ENCODE assay signal across 18 cellular contexts in genomic region chr9:125150349-125151245, GRCh38. TPM values are rescaled to one million over a fixed set of nuclear protein-coding genes. Genes with fewer than 3 reads are reported as not detected.
DNase-seq lines count a peak whose midpoint lies in the region; ATAC-seq, FAIRE-seq and TF ChIP-seq lines count a peak whose summit lies in the region.
"Had no signal": no experiment of that assay in that cellular context is flagged by ENCODE, and none has a peak within 500 bp of the region (broad histone marks: within the 10 kb centered on the region; RNA-seq: fewer than 3 reads in every experiment).

No MANE protein-coding gene starts in this region.

- CTCF ChIA-PET in HepG2 (lab: Yijun Ruan, JAX; ENCODE audit: low intra/inter-chr PET ratio, low total read pairs), result no interaction called here

- FAIRE-seq in bronchial epithelial cell (lab: Jason Lieb, UNC) (peak; percentile 82), HepG2 (lab: Jason Lieb, UNC) (no peak)
- FAIRE-seq: A549, G401.6, RCC 7860 had no signal

- in situ Hi-C loops in HepG2 (cut with HindIII; ENCODE audit: extremely low pct_ligation_motif_present, low pct_unique_long_range_greater_than_20kb), result no loop called here

- WGBS in HepG2 (ENCODE audit: low lambda C conversion rate), result 89% methylated on average over 12 of the region's 12 CpGs
- WGBS in smooth muscle cell (ENCODE audit: low lambda C conversion rate), result 80% methylated on average over 12 of the region's 12 CpGs

- peaks cover 0 to 4% of the 10 kb centered on the region in 2 donors for H3K4me1 ChIP-seq in right atrium auricular region
- H3K4me1 ChIP-seq in HepG2 (ENCODE audit: insufficient read depth, low read length), result peaks cover 15% of the 10 kb centered on the region
- H3K4me1 ChIP-seq in smooth muscle cell (ENCODE audit: low read depth), result no peaks in the 10 kb centered on the region

- H3K27me3 ChIP-seq in right atrium auricular region (no peaks in the 10 kb centered on the region), bronchial epithelial cell (ENCODE audit: control insufficient read depth, insufficient read depth, low read length) (no peaks in the 10 kb centered on the region), HepG2 (ENCODE audit: control insufficient read depth in 1 of 2, insufficient read depth in 2 of 2, low read length in 2 of 2) (no peaks in the 10 kb centered on the region), smooth muscle cell (ENCODE audit: low read depth) (no peaks in the 10 kb centered on the region)
- H3K27me3 ChIP-seq: BLaER1 treated with 17β-estradiol and CSF1 and Interleukin-3, amounts not matched to agents 10 nM and 100 nM had no signal

- no TSS peak for BruUV-seq in HepG2 (replicated peaks; lab: Mats Ljungman, UMichigan)

- POLR2A ChIA-PET in HepG2 (lab: Yijun Ruan, JAX), result interaction anchor here (0.6 to 1.2 kb wide), 2 partner anchors 7 to 91 kb away, joined by 3 to 4 read pairs; partner anchors contain the start of genes HSPA5 and SCAI

- TF ChIP-seq RAD21 in HepG2 (CRISPR knock-in tag; IDR thresholded peaks at IDR 0.05), result no peak

- H3K9ac ChIP-seq in HepG2 (ENCODE audit: insufficient read depth, low read depth, low read length) (no peak overlapping the region), smooth muscle cell (ENCODE audit: low read depth) (no peak overlapping the region)
- H3K9ac ChIP-seq: BLaER1 treated with 17β-estradiol and CSF1 and Interleukin-3, amounts not matched to agents 10 nM and 100 nM had no signal

- no peak for TF ChIP-seq CTCF in right atrium auricular region (IDR thresholded peaks at IDR 0.05)
- TF ChIP-seq CTCF in bronchial epithelial cell (IDR thresholded peaks at IDR 0.05; ENCODE audit: insufficient read depth, low read length, severe bottlenecking), result no peak
- TF ChIP-seq CTCF in HepG2 (CRISPR knock-in tag; IDR thresholded peaks at IDR 0.05), result no peak
- no peak for TF ChIP-seq CTCF in smooth muscle cell (IDR thresholded peaks at IDR 0.05; ENCODE audit: borderline replicate concordance, insufficient read depth, poor library complexity, severe bottlenecking)

- H2AFZ ChIP-seq in HepG2 (ENCODE audit: low read length) (no peak overlapping the region), smooth muscle cell (ENCODE audit: low read depth) (no peak overlapping the region)
- H2AFZ ChIP-seq: GM23338 had no signal

- H3K79me2 ChIP-seq in HepG2 (ENCODE audit: insufficient read depth, low read length) (no peaks in the 10 kb centered on the region), smooth muscle cell (ENCODE audit: low read depth) (no peaks in the 10 kb centered on the region)

- peak; percentile 18 for DNase-seq in right atrium auricular region (ENCODE audit: low spot score)
- DNase-seq in cardiac septum (ENCODE audit: low spot score), result no peak
- DNase-seq in bronchial epithelial cell (ENCODE audit: low read depth), result no peak
- DNase-seq in HepG2 (ENCODE audit: low spot score), result no peak
- no peak for DNase-seq in UCSD-AML1 (lab: John Stamatoyannopoulos, UW; ENCODE audit: unreplicated experiment)
- no peak for DNase-seq in smooth muscle cell (lab: John Stamatoyannopoulos, UW; ENCODE audit: unreplicated experiment)
- DNase-seq: DND-41, NCI-H1048, NCI-H1436 treated with DMSO at 0.1 percent for 48 hours, NCI-H2081 treated with DMSO at 0.1 percent for 48 hours, NCI-H524 treated with DMSO at 0.1 percent for 48 hours, SHP77 treated with DMSO at 0.1 percent for 48 hours had no signal

- no peak for TF ChIP-seq EP300 in HepG2 (IDR thresholded peaks at IDR 0.05; ENCODE audit: low read depth in 2 of 2, low read length in 2 of 2)
- TF ChIP-seq EP300 in HepG2 (CRISPR knock-in tag; IDR thresholded peaks at IDR 0.05; ENCODE audit: borderline replicate concordance), result no peak

- H3K36me3 ChIP-seq in right atrium auricular region (peaks cover 44% of the 10 kb centered on the region), bronchial epithelial cell (ENCODE audit: control insufficient read depth, insufficient read depth, low read length) (peaks cover 9% of the 10 kb centered on the region), HepG2 (replicated peaks in 1 of 2; ENCODE audit: control insufficient read depth in 1 of 2, insufficient read depth in 2 of 2, low read length in 2 of 2) (peaks cover 7 to 53% of the 10 kb centered on the region in 2 experiments; a peak in 4 of 5 replicates), smooth muscle cell (ENCODE audit: low read depth) (peaks cover 11% of the 10 kb centered on the region)

- intact Hi-C loops in cardiac septum (cut with DNase I), result no loop called here
- intact Hi-C loops in HepG2 (cut with micrococcal nuclease; ENCODE audit: unreplicated experiment), result no loop called here

- no peaks in the 10 kb centered on the region for H3F3A ChIP-seq in smooth muscle cell (ENCODE audit: low read depth)

- H4K20me1 ChIP-seq in HepG2 (ENCODE audit: insufficient read depth, low read length) (no peaks in the 10 kb centered on the region), smooth muscle cell (ENCODE audit: low read depth) (no peaks in the 10 kb centered on the region)

- TF ChIP-seq POLR2A in HepG2 (IDR thresholded peaks at IDR 0.05; ENCODE audit: insufficient read depth in 1 of 2, low read depth in 2 of 2, low read length in 2 of 2), result no peak

- ATAC-seq in HepG2, result no peak; the same call in 2 of the 3 replicates
- ATAC-seq in HG03196 (IDR thresholded peaks at IDR 0.05; ENCODE audit: unreplicated experiment), result no peak
- ATAC-seq: A549 had no signal

- no peaks in the 10 kb centered on the region for H3K9me3 ChIP-seq in right atrium auricular region
- H3K9me3 ChIP-seq in HepG2 (ENCODE audit: low read length), result no peaks in the 10 kb centered on the region
- H3K9me3 ChIP-seq in smooth muscle cell (replicated peaks; ENCODE audit: low read depth), result no peaks in the 10 kb centered on the region
- H3K9me3 ChIP-seq: A549; BLaER1 treated with 17β-estradiol and CSF1 and Interleukin-3, amounts not matched to agents 10 nM and 100 nM had no signal

- H3K27ac ChIP-seq in right atrium auricular region (no peak overlapping the region), HepG2 (ENCODE audit: extremely low read length, insufficient read depth, low read length) (no peak overlapping the region), smooth muscle cell (ENCODE audit: low read depth) (no peak overlapping the region)
- H3K27ac ChIP-seq: A549; BLaER1 treated with 17β-estradiol and CSF1 and Interleukin-3, amounts not matched to agents 10 nM and 100 nM had no signal

- H3K4me2 ChIP-seq in HepG2 (ENCODE audit: low read depth, low read length) (no peak overlapping the region), smooth muscle cell (no peak overlapping the region)
- H3K4me2 ChIP-seq: A549; BLaER1 treated with 17β-estradiol and CSF1 and Interleukin-3, amounts not matched to agents 10 nM and 100 nM; GM23338 had no signal

- H3K4me3 ChIP-seq in right atrium auricular region, result no peak overlapping the region
- H3K4me3 ChIP-seq in bronchial epithelial cell (ENCODE audit: low read depth, low read length), result no peak overlapping the region
- no peak overlapping the region for H3K4me3 ChIP-seq in HepG2 (replicated peaks in 1 of 3; ENCODE audit: insufficient read depth in 1 of 3, low read depth in 2 of 3, low read length in 3 of 3)
- no peak overlapping the region for H3K4me3 ChIP-seq in smooth muscle cell
- H3K4me3 ChIP-seq: A549; BLaER1 treated with 17β-estradiol and CSF1 and Interleukin-3, amounts not matched to agents 10 nM and 100 nM; GM23338 had no signal

RNA-seq across cellular contexts. Expression of gene SCAI, which starts 7.3 kb away (rescaled TPM):
- 1 to 10 TPM; 4.0 to 5.3 TPM for total RNA-seq in right atrium auricular region
- total RNA-seq in cardiac septum, result 4.8 TPM
- 4.7 and 7.1 TPM in 2 replicates for total RNA-seq in bronchial epithelial cell
- total RNA-seq in HepG2 (2016; rRNA removed; fragmentation: Illumina TruSeq; extraction: Trizol), result 8.4 and 10.3 TPM in 2 replicates
- 6.0 and 8.4 TPM in 2 replicates for total RNA-seq in HepG2 (2016; cell fraction: cytosol; rRNA removed; fragmentation: Illumina TruSeq; extraction: Trizol; ENCODE audit: low read depth)
- 8.4 and 11.2 TPM in 2 replicates for total RNA-seq in HepG2 (2016; cell fraction: insoluble cytoplasmic fraction; rRNA removed; fragmentation: Illumina TruSeq; extraction: Trizol)
- total RNA-seq in HepG2 (2016; cell fraction: membrane; rRNA removed; fragmentation: Illumina TruSeq; extraction: Trizol), result 4.3 and 6.5 TPM in 2 replicates
- 16.6 and 21.4 TPM in 2 replicates for total RNA-seq in HepG2 (2016; cell fraction: nucleus; rRNA removed; fragmentation: Illumina TruSeq; extraction: Trizol)
- polyA plus RNA-seq in HepG2 (2011; rRNA removed), result 3.7 and 4.4 TPM in 2 replicates
- polyA plus RNA-seq in HepG2 (2011; cell fraction: cytosol; rRNA removed), result 1.3 and 2.6 TPM in 2 replicates
- 4.0 and 8.1 TPM in 2 replicates for polyA plus RNA-seq in HepG2 (2011; cell fraction: nucleus; rRNA removed)
- polyA plus RNA-seq in HepG2 (2012), result 1.4 and 2.2 TPM in 2 replicates
- polyA plus RNA-seq in HepG2 (2016; cell fraction: cytosol; fragmentation: Illumina TruSeq; extraction: Trizol; ENCODE audit: low read depth), result 1.3 and 2.0 TPM in 2 replicates
- polyA plus RNA-seq in HepG2 (2016; cell fraction: insoluble cytoplasmic fraction; fragmentation: Illumina TruSeq; extraction: Trizol; ENCODE audit: low read depth), result 3.3 and 3.4 TPM in 2 replicates
- polyA plus RNA-seq in HepG2 (2016; cell fraction: membrane; fragmentation: Illumina TruSeq; extraction: Trizol; ENCODE audit: low read depth), result 1.2 and 1.3 TPM in 2 replicates
- polyA plus RNA-seq in HepG2 (2016; cell fraction: nucleus; fragmentation: Illumina TruSeq; extraction: Trizol; ENCODE audit: insufficient read depth, low read depth), result 9.9 and 11.1 TPM in 2 replicates
- 6.7 and 25.4 TPM in 2 replicates for polyA minus RNA-seq in HepG2 (2011; rRNA and poly(A)+ RNA removed; ENCODE audit: low replicate concordance)
- 2.2 and 5.9 TPM in 2 replicates for polyA minus RNA-seq in HepG2 (2011; cell fraction: cytosol; rRNA and poly(A)+ RNA removed)
- polyA minus RNA-seq in HepG2 (2011; cell fraction: nucleus; rRNA and poly(A)+ RNA removed), result 18.9 and 20.3 TPM in 2 replicates
- total RNA-seq in smooth muscle cell, result 8.4 and 16.6 TPM in 2 replicates
- 0.81 and 1.9 TPM in 2 replicates for polyA plus RNA-seq in smooth muscle cell

RNA-seq across cellular contexts. Expression of gene PPP6C, which starts 39.0 kb away (rescaled TPM):
- total RNA-seq in right atrium auricular region (10 to 100 TPM; 28.5 to 32.9 TPM), cardiac septum (32.5 TPM), bronchial epithelial cell (9.0 and 10.5 TPM in 2 replicates), HepG2 (2016; rRNA removed; fragmentation: Illumina TruSeq; extraction: Trizol) (20.9 and 32.7 TPM in 2 replicates), smooth muscle cell (31.2 and 34.2 TPM in 2 replicates)
- total RNA-seq in HepG2 (2016; cell fraction: cytosol; rRNA removed; fragmentation: Illumina TruSeq; extraction: Trizol; ENCODE audit: low read depth), result 7.3 and 8.8 TPM in 2 replicates
- total RNA-seq in HepG2 (2016; cell fraction: insoluble cytoplasmic fraction; rRNA removed; fragmentation: Illumina TruSeq; extraction: Trizol), result 22.6 and 28.4 TPM in 2 replicates
- total RNA-seq in HepG2 (2016; cell fraction: membrane; rRNA removed; fragmentation: Illumina TruSeq; extraction: Trizol), result 17.5 and 19.3 TPM in 2 replicates
- 12.4 and 13.3 TPM in 2 replicates for total RNA-seq in HepG2 (2016; cell fraction: nucleus; rRNA removed; fragmentation: Illumina TruSeq; extraction: Trizol)
- polyA plus RNA-seq in HepG2 (2011; rRNA removed) (13.0 and 18.5 TPM in 2 replicates), smooth muscle cell (21.6 and 25.2 TPM in 2 replicates)
- polyA plus RNA-seq in HepG2 (2011; cell fraction: cytosol; rRNA removed), result 9.8 and 15.8 TPM in 2 replicates
- polyA plus RNA-seq in HepG2 (2011; cell fraction: nucleus; rRNA removed), result 3.2 and 4.7 TPM in 2 replicates
- 16.8 and 24.2 TPM in 2 replicates for polyA plus RNA-seq in HepG2 (2012)
- 8.3 and 8.4 TPM in 2 replicates for polyA plus RNA-seq in HepG2 (2016; cell fraction: cytosol; fragmentation: Illumina TruSeq; extraction: Trizol; ENCODE audit: low read depth)
- 44.1 and 50.4 TPM in 2 replicates for polyA plus RNA-seq in HepG2 (2016; cell fraction: insoluble cytoplasmic fraction; fragmentation: Illumina TruSeq; extraction: Trizol; ENCODE audit: low read depth)
- polyA plus RNA-seq in HepG2 (2016; cell fraction: membrane; fragmentation: Illumina TruSeq; extraction: Trizol; ENCODE audit: low read depth), result 14.4 and 17.7 TPM in 2 replicates
- polyA plus RNA-seq in HepG2 (2016; cell fraction: nucleus; fragmentation: Illumina TruSeq; extraction: Trizol; ENCODE audit: insufficient read depth, low read depth), result 18.5 and 19.5 TPM in 2 replicates
- polyA minus RNA-seq in HepG2 (2011; rRNA and poly(A)+ RNA removed; ENCODE audit: low replicate concordance), result 9.8 and 19.2 TPM in 2 replicates
- 15.6 and 16.9 TPM in 2 replicates for polyA minus RNA-seq in HepG2 (2011; cell fraction: cytosol; rRNA and poly(A)+ RNA removed)
- polyA minus RNA-seq in HepG2 (2011; cell fraction: nucleus; rRNA and poly(A)+ RNA removed), result 10.2 and 11.8 TPM in 2 replicates

RNA-seq across cellular contexts. Expression of gene RABEPK, which starts 49.7 kb away (rescaled TPM):
- total RNA-seq in right atrium auricular region (10 to 100 TPM in 1 of 2 donors, 1 to 10 TPM in 1; 7.5 to 12.1 TPM), cardiac septum (9.4 TPM), bronchial epithelial cell (29.1 and 41.3 TPM in 2 replicates), HepG2 (2016; rRNA removed; fragmentation: Illumina TruSeq; extraction: Trizol) (90.0 and 103 TPM in 2 replicates), smooth muscle cell (19.3 and 20.9 TPM in 2 replicates)
- 53.4 and 72.5 TPM in 2 replicates for total RNA-seq in HepG2 (2016; cell fraction: cytosol; rRNA removed; fragmentation: Illumina TruSeq; extraction: Trizol; ENCODE audit: low read depth)
- total RNA-seq in HepG2 (2016; cell fraction: insoluble cytoplasmic fraction; rRNA removed; fragmentation: Illumina TruSeq; extraction: Trizol), result 93.4 and 96.8 TPM in 2 replicates
- total RNA-seq in HepG2 (2016; cell fraction: membrane; rRNA removed; fragmentation: Illumina TruSeq; extraction: Trizol), result 85.0 and 123 TPM in 2 replicates
- total RNA-seq in HepG2 (2016; cell fraction: nucleus; rRNA removed; fragmentation: Illumina TruSeq; extraction: Trizol), result 41.3 and 42.3 TPM in 2 replicates
- polyA plus RNA-seq in HepG2 (2011; rRNA removed) (61.1 and 75.5 TPM in 2 replicates), smooth muscle cell (33.7 and 42.9 TPM in 2 replicates)
- 64.3 and 75.5 TPM in 2 replicates for polyA plus RNA-seq in HepG2 (2011; cell fraction: cytosol; rRNA removed)
- polyA plus RNA-seq in HepG2 (2011; cell fraction: nucleus; rRNA removed), result 34.1 and 38.7 TPM in 2 replicates
- 49.1 and 54.5 TPM in 2 replicates for polyA plus RNA-seq in HepG2 (2012)
- 46.9 and 76.5 TPM in 2 replicates for polyA plus RNA-seq in HepG2 (2016; cell fraction: cytosol; fragmentation: Illumina TruSeq; extraction: Trizol; ENCODE audit: low read depth)
- 89.7 and 90.2 TPM in 2 replicates for polyA plus RNA-seq in HepG2 (2016; cell fraction: insoluble cytoplasmic fraction; fragmentation: Illumina TruSeq; extraction: Trizol; ENCODE audit: low read depth)
- 64.9 and 87.8 TPM in 2 replicates for polyA plus RNA-seq in HepG2 (2016; cell fraction: membrane; fragmentation: Illumina TruSeq; extraction: Trizol; ENCODE audit: low read depth)
- 63.0 and 63.2 TPM in 2 replicates for polyA plus RNA-seq in HepG2 (2016; cell fraction: nucleus; fragmentation: Illumina TruSeq; extraction: Trizol; ENCODE audit: insufficient read depth, low read depth)
- polyA minus RNA-seq in HepG2 (2011; rRNA and poly(A)+ RNA removed; ENCODE audit: low replicate concordance), result 38.7 and 63.4 TPM in 2 replicates
- polyA minus RNA-seq in HepG2 (2011; cell fraction: cytosol; rRNA and poly(A)+ RNA removed), result 18.4 and 19.4 TPM in 2 replicates
- 12.0 and 14.9 TPM in 2 replicates for polyA minus RNA-seq in HepG2 (2011; cell fraction: nucleus; rRNA and poly(A)+ RNA removed)
